10 cellular contexts compared by ENCODE assay signal in the genomic region with DNA sequence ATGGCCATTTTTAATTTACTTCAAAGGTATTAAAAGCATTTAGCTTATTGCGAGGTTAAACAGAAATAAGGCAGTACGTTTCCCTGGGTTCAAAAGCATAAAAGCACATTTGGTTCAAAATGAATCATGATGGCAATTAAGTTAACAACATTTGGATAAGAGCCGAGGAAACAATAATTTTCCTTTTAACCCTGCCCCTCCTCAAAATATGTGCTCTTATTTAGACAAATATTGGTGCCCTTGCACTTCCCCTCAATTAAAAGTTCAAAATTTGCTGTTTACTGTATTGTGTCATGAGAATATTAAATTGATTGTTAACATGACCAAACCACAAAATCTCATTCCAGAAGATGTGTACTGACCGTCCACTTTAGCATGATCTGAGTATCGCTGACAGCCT. TPM values are rescaled to one million over a fixed set of nuclear protein-coding genes. Genes with fewer than 3 reads are reported as not detected.
"Had no signal": no experiment of that assay in that cellular context is flagged by ENCODE, and none has a peak within 500 bp of the region (broad histone marks: within the 10 kb centered on the region; RNA-seq: fewer than 3 reads in every experiment).

No MANE protein-coding gene starts in this region.

- FAIRE-seq: H1, H54, HepG2 had no signal

- H3K4me3 Mint-ChIP-seq: GM23338, H9, HFFc6, IgD-negative memory B cell had no signal

- H3K27ac Mint-ChIP-seq: GM23338, H9, HFFc6, IgD-negative memory B cell had no signal

- H3K9me3 Mint-ChIP-seq: GM23338, H9, HFFc6, IgD-negative memory B cell had no signal

- DNase-seq: H9, HCEC 1CT, HFFc6, KBM-7 had no signal

- ATAC-seq: GM23338, HepG2 had no signal

- H3K4me3 ChIP-seq: GM23338 had no signal

RNA-seq across cellular contexts. Expression of gene VSIG10L2, which starts 48.7 kb away (rescaled TPM):
- total RNA-seq: GM23338, H1, H9, HepG2, HFFc6, HT1080 had no signal
- polyA plus RNA-seq: H1, IgD-negative memory B cell had no signal
